In the genomic region with DNA sequence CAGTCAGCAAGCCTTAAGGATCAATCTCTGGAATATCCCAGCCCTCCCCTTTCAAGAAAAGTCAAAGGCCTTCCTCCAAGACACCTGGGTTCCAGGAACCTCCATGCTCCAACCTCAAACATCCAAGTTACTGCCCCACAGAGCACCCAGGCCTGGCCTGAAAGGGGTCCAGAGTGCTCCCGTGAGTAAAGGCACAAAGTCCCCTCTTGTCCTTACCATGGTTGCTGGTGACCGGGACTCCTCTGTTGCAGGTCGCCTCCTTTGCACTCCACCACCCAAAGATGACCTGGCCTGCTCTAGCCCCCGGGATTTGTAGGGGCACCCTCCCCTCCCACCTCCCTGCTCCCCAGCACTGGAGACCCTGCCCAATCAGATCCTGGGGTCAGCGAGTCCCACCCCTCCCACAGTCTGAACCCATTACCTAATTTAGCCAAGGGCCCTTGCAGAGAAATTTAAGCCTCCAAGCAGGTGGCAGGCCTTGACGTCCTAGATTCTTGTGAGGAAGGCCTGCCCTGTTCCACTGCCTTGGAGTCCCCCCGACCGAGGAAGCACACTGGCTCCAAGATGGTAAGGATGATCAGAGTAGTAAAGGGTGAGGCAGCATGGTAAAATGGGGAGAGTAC, we compare ENCODE assay signal across 1 cellular context.
TF ChIP-seq lines count a peak whose summit lies in the region.

A gene (minus strand): TSS at position 283 of the 623 bp plus-strand sequence. CDS start 64 bp downstream, at position 219.

TF ChIP-seq in HCT116, 20 proteins besides CTCF, POLR2A, EP300 and RAD21:
- TF ChIP-seq ELF1 (IDR thresholded peaks at IDR 0.05; ENCODE audit: borderline replicate concordance, low read depth) (no peak), SP1 (IDR thresholded peaks at IDR 0.05; ENCODE audit: low read depth) (no peak), TCF7L2 (IDR thresholded peaks at IDR 0.05; ENCODE audit: borderline replicate concordance, extremely low read depth, insufficient read depth, insufficient read length) (no peak), EZH2phosphoT487 (IDR thresholded peaks at IDR 0.05; ENCODE audit: borderline replicate concordance) (no peak), EZH2 (IDR thresholded peaks at IDR 0.05) (no peak), SIN3A (IDR thresholded peaks at IDR 0.05; ENCODE audit: low read depth) (no peak)
- TF ChIP-seq, protein P1, sequence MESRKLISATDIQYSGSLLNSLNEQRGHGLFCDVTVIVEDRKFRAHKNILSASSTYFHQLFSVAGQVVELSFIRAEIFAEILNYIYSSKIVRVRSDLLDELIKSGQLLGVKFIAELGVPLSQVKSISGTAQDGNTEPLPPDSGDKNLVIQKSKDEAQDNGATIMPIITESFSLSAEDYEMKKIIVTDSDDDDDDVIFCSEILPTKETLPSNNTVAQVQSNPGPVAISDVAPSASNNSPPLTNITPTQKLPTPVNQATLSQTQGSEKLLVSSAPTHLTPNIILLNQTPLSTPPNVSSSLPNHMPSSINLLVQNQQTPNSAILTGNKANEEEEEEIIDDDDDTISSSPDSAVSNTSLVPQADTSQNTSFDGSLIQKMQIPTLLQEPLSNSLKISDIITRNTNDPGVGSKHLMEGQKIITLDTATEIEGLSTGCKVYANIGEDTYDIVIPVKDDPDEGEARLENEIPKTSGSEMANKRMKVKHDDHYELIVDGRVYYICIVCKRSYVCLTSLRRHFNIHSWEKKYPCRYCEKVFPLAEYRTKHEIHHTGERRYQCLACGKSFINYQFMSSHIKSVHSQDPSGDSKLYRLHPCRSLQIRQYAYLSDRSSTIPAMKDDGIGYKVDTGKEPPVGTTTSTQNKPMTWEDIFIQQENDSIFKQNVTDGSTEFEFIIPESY (IDR thresholded peaks at IDR 0.05; ENCODE audit: extremely low read depth, insufficient replicate concordance, low read length): no peak
- TF ChIP-seq, protein P2, sequence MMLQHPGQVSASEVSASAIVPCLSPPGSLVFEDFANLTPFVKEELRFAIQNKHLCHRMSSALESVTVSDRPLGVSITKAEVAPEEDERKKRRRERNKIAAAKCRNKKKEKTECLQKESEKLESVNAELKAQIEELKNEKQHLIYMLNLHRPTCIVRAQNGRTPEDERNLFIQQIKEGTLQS (IDR thresholded peaks at IDR 0.05): no peak
